11 cellular contexts compared by ENCODE assay signal in genomic region chr6:113194090-113194489, GRCh38.
"Had no signal": no experiment of that assay in that cellular context is flagged by ENCODE, and none has a peak within 500 bp of the region (broad histone marks: within the 10 kb centered on the region; RNA-seq: fewer than 3 reads in every experiment).

No MANE protein-coding gene starts in this region.

- H3K27ac ChIP-seq: GM23248 had no signal

- H3K9ac ChIP-seq: GM23248 had no signal

- H3K4me3 ChIP-seq: GM23248, GM23338, HAP-1 had no signal

- H3K9me3 Mint-ChIP-seq: GM23338, H9 had no signal

- H3K4me3 Mint-ChIP-seq: GM23338, H9, HFFc6 had no signal

- H3K27ac Mint-ChIP-seq: GM23338, H9, HFFc6 had no signal

- H3K4me2 ChIP-seq: GM23338 had no signal

- ATAC-seq: GM23338, HCT116 had no signal

- H3K36me3 ChIP-seq: HAP-1 had no signal

- H3K4me1 Mint-ChIP-seq: GM23338, H9 had no signal

- DNase-seq: GM23248, GOT3, H7, H9, HCEC 1CT, HFFc6 had no signal

- FAIRE-seq: H1, H54 had no signal

- H2AFZ ChIP-seq: GM23248, GM23338 had no signal
